ENCODE assay signal across 12 cellular contexts in the genomic region with DNA sequence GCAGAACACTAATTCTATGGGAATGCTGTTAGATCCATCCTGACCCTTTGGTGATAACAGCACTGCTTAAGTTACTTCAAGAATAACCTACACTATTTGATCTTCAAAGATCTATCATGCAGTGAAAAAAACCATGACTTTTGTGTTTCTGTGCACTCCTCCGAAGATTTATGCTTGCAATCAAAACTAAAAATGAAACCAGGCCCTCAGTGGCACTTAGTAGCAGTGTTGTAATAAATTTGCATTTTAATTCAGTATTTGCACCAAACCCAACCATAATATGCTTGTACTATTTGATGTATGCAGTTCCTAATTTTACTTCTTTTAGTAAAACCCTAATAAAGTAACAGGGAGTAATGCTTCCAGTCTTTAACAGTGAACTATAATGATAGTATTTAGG.
"Had no signal": no experiment of that assay in that cellular context is flagged by ENCODE, and none has a peak within 500 bp of the region (broad histone marks: within the 10 kb centered on the region; RNA-seq: fewer than 3 reads in every experiment).

No MANE protein-coding gene starts in this region.

- H3K36me3 ChIP-seq: pancreas, suprapubic skin, thyroid gland had no signal

- H3K9me3 ChIP-seq: pancreas, suprapubic skin, thyroid gland had no signal

- H3K27ac ChIP-seq: foreskin keratinocyte, suprapubic skin, thyroid gland had no signal

- ATAC-seq: stimulated activated naive CD8-positive, alpha-beta T cell treated with anti-CD3 and anti-CD28 coated beads, Interleukin-15, Interleukin-2, amounts not matched to agents 100 U/mL and 50 U/mL, for 24 hours had no signal

- H3K36me3 Mint-ChIP-seq: type B pancreatic cell had no signal

- H3K4me1 ChIP-seq: suprapubic skin, thyroid gland had no signal

- H3K4me3 ChIP-seq: pancreas, suprapubic skin, thyroid gland had no signal

- H3K27ac Mint-ChIP-seq: dendritic cell treated with granulocyte-macrophage colony-stimulating factor and Interleukin-4, amounts not matched to agents 40 ng/mL and 50 ng/mL, for 4 days; endodermal cell; progenitor cell of endocrine pancreas; type B pancreatic cell had no signal

- H3K4me3 Mint-ChIP-seq: dendritic cell treated with granulocyte-macrophage colony-stimulating factor and Interleukin-4, amounts not matched to agents 40 ng/mL and 50 ng/mL, for 4 days; endodermal cell; nephron; type B pancreatic cell had no signal

- H3K27me3 Mint-ChIP-seq: dendritic cell treated with granulocyte-macrophage colony-stimulating factor and Interleukin-4, amounts not matched to agents 40 ng/mL and 50 ng/mL, for 4 days; type B pancreatic cell had no signal

- H3K9me3 Mint-ChIP-seq: dendritic cell treated with granulocyte-macrophage colony-stimulating factor and Interleukin-4, amounts not matched to agents 40 ng/mL and 50 ng/mL, for 4 days; endodermal cell; nephron; type B pancreatic cell had no signal

- H3K27me3 ChIP-seq: foreskin keratinocyte, pancreas, suprapubic skin, thyroid gland had no signal

- DNase-seq: endodermal cell; occipital lobe; stimulated activated CD4-positive, alpha-beta T cell treated with anti-CD3 and anti-CD28 coated beads, Interleukin-2, amount 100 ng/mL, for 48 hours; stimulated activated naive CD8-positive, alpha-beta T cell treated with anti-CD3 and anti-CD28 coated beads, Interleukin-15, Interleukin-2, amounts not matched to agents 100 U/mL and 50 U/mL, for 24 hours had no signal
